Comparison of ENCODE assay signal across 31 cellular contexts in the genomic region with DNA sequence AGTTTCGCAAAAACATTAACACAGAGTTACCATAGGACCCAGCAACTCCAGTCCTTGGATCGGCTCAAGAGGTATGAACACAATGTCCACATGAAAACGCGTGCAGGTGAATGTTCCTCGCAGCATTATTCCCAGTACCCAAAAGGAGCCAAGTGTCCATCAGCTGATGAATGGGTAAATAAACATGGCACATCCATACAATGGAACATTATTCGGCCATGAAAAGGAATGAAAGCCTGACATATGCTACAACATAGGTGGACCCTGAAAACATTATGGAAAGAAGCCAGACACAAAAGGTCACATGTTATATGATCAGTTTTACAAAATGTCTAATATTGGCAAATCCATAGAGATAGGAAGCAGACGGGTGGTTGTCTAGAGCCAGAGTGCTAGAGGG.
"Had no signal": no experiment of that assay in that cellular context is flagged by ENCODE, and none has a peak within 500 bp of the region (broad histone marks: within the 10 kb centered on the region; RNA-seq: fewer than 3 reads in every experiment).

No MANE protein-coding gene starts in this region.

- DNase-seq: kidney glomerular epithelial cell; left cardiac atrium; mesendoderm; naive B cell; natural killer cell; nephron progenitor cell; occipital lobe; ovary; stimulated activated CD4-positive, alpha-beta T cell treated with anti-CD3 and anti-CD28 coated beads, Interleukin-12 subunit alpha, Interleukin-12 subunit beta, amount 100 ng/mL, for 4 hours; stimulated activated CD4-positive, alpha-beta T cell treated with anti-CD3 and anti-CD28 coated beads, Interleukin-15, amount 100 ng/mL, for 24 hours; stimulated activated CD4-positive, alpha-beta T cell treated with anti-CD3 and anti-CD28 coated beads, Interleukin-2, amount 100 ng/mL, for 24 hours; stimulated activated CD4-positive, alpha-beta T cell treated with anti-CD3 and anti-CD28 coated beads, Interleukin-4, amount 100 ng/mL, for 1 hour; stimulated activated naive B cell treated with anti-CD40 and anti-IgM and Interleukin-4, amounts not matched to agents 10 μg/mL and 1 μg/mL and 100 μg/mL, for 72 hours; stimulated activated naive CD8-positive, alpha-beta T cell treated with anti-CD3 and anti-CD28 coated beads, Interleukin-15, Interleukin-2, amounts not matched to agents 100 U/mL and 50 U/mL, for 24 hours; stomach; testis; thyroid gland; transverse colon; upper lobe of left lung had no signal

- H2AFZ ChIP-seq: hepatocyte, neural progenitor cell had no signal

- H3K27me3 Mint-ChIP-seq: progenitor cell of endocrine pancreas had no signal

- H3K4me1 ChIP-seq: neural progenitor cell had no signal

- H3K4me1 Mint-ChIP-seq: naive B cell; natural killer cell; stimulated activated naive B cell treated with anti-CD40 and anti-IgM and Interleukin-4, amounts not matched to agents 10 μg/mL and 1 μg/mL and 100 μg/mL, for 72 hours had no signal

- H3K27ac ChIP-seq: hepatocyte, neural progenitor cell, neutrophil, ovary, skin epidermis, stomach, testis, thyroid gland, transverse colon, upper lobe of left lung, vagina had no signal

- H3K4me3 ChIP-seq: hepatocyte, lung, neural progenitor cell, ovary, right atrium auricular region, skin epidermis, stomach, testis, thyroid gland, transverse colon, upper lobe of left lung, vagina had no signal

- H3K9ac ChIP-seq: neural progenitor cell had no signal

- H3K4me2 ChIP-seq: hepatocyte, neural progenitor cell had no signal

- H3K27me3 ChIP-seq: hepatocyte, neural progenitor cell, neutrophil, ovary, right atrium auricular region, stomach, testis, thyroid gland, transverse colon, upper lobe of left lung, vagina had no signal

- H3K4me3 Mint-ChIP-seq: mesothelial cell of epicardium; naive B cell; natural killer cell; nephron progenitor cell; neural progenitor cell; stimulated activated naive B cell treated with anti-CD40 and anti-IgM and Interleukin-4, amounts not matched to agents 10 μg/mL and 1 μg/mL and 100 μg/mL, for 72 hours had no signal

- H3K9me3 Mint-ChIP-seq: naive B cell; natural killer cell; neural progenitor cell; stimulated activated naive B cell treated with anti-CD40 and anti-IgM and Interleukin-4, amounts not matched to agents 10 μg/mL and 1 μg/mL and 100 μg/mL, for 72 hours had no signal

- H3K9me3 ChIP-seq: neutrophil, ovary, right atrium auricular region, stomach, testis, thyroid gland, transverse colon, upper lobe of left lung, vagina had no signal

- H3K36me3 Mint-ChIP-seq: natural killer cell had no signal

- ATAC-seq: left cardiac atrium; left lobe of liver; natural killer cell; sciatic nerve; stimulated activated naive B cell treated with anti-CD40 and anti-IgM and Interleukin-4, amounts not matched to agents 10 μg/mL and 1 μg/mL and 100 μg/mL, for 72 hours; stimulated activated naive CD8-positive, alpha-beta T cell treated with anti-CD3 and anti-CD28 coated beads, Interleukin-15, Interleukin-2, amounts not matched to agents 100 U/mL and 50 U/mL, for 24 hours had no signal

- H3K27ac Mint-ChIP-seq: mesothelial cell of epicardium; natural killer cell; nephron progenitor cell; neural progenitor cell; progenitor cell of endocrine pancreas; stimulated activated naive B cell treated with anti-CD40 and anti-IgM and Interleukin-4, amounts not matched to agents 10 μg/mL and 1 μg/mL and 100 μg/mL, for 72 hours had no signal

- FAIRE-seq: keratinocyte had no signal

- H3K36me3 ChIP-seq: neural progenitor cell, ovary, transverse colon had no signal
